In the genomic region with DNA sequence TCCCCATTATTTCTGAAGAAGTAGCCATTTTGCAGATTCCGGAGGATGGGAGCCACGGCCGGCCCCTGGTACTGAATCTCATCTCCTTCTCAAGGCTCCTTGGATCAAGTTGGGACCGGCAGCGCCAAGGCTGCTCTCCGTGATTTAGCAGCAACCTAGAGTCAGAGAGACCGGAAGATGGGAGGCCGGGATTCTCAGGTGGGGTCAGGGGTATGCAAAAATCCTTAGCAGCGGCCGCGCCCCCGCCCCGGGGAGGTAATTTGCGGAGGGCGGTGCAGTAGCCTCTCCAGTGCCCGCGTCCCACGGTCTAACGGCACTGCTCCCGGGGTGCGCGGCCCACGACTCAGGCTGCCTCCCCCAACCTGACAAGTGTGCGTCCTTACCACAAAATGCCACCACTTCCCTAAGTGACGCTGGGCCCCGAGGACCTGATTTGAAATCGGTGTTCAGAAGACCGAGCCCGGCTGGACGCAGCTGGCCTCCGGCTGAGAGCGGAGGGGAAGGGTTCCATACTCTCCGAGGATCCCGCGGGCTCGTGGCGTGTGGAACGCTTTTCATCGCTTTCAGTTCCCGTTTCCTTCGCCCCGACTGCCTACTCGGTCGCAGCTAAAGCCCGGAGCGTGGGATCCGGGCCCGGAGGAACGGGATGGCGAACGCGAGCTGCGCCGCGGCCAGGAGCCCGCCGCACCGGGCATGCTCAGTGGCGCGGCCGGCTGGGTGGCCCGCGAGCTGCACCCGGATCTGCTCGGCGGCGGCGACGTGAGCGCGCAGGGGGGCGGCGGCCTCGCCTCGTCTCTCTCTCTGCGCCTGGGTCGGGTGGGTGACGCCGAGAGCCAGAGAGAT, we compare ENCODE assay signal across 8 cellular contexts. TPM values are rescaled to one million over a fixed set of nuclear protein-coding genes. Genes with fewer than 3 reads are reported as not detected.
DNase-seq lines count a peak whose midpoint lies in the region; ATAC-seq and TF ChIP-seq lines count a peak whose summit lies in the region.

A gene with protein sequence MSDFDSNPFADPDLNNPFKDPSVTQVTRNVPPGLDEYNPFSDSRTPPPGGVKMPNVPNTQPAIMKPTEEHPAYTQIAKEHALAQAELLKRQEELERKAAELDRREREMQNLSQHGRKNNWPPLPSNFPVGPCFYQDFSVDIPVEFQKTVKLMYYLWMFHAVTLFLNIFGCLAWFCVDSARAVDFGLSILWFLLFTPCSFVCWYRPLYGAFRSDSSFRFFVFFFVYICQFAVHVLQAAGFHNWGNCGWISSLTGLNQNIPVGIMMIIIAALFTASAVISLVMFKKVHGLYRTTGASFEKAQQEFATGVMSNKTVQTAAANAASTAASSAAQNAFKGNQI (plus strand): TSS at position 787 of the 843 bp plus-strand sequence. CDS start 55 bp downstream, at position 842.

- no peaks in the 10 kb centered on the region for H3K27me3 ChIP-seq in right cardiac atrium (ENCODE audit: control insufficient read depth, insufficient read depth)
- H3K27me3 ChIP-seq in vagina = no peaks in the 10 kb centered on the region

- H3K36me3 Mint-ChIP-seq in T-helper 17 cell (ENCODE audit: low read depth) = no peaks in the 10 kb centered on the region

- H3K4me3 ChIP-seq in right cardiac atrium (ENCODE audit: low read length) (peak within 1 kb of the TSS; percentile 56), vagina (peak within 1 kb of the TSS; percentile 91 to 100)

- peak; percentile 69 for DNase-seq in NCI-H1694 treated with DMSO at 0.1 percent for 48 hours (lab: John Stamatoyannopoulos, UW)
- peak; percentile 88 to 94 (median 89) for DNase-seq in T-helper 17 cell
- DNase-seq in right cardiac atrium = peak; percentile 92 to 97 (median 97)
- peak; percentile 94 for DNase-seq in putamen (ENCODE audit: low spot score)
- peak in 1 of 2 donors; percentile 91 for DNase-seq in vagina (ENCODE audit: extremely low spot score in 2 of 2)

- peak within 1 kb of the TSS; percentile 91 for H3K27ac Mint-ChIP-seq in T-helper 17 cell

- TF ChIP-seq CTCF in vagina (IDR thresholded peaks at IDR 0.05) = peak in 2 of 3 experiments; percentile 10 to 38

- WGBS in right cardiac atrium = under 1% methylated on average over 79 of the region's 79 CpGs

- H3K9me3 ChIP-seq in T-helper 17 cell (ENCODE audit: control insufficient read depth, low read length, poor library complexity, severe bottlenecking) (no peaks in the 10 kb centered on the region), right cardiac atrium (ENCODE audit: control insufficient read depth, low read length) (no peaks in the 10 kb centered on the region), vagina (no peaks in the 10 kb centered on the region)

- ATAC-seq in HG02884 (IDR thresholded peaks at IDR 0.05; ENCODE audit: unreplicated experiment) = peak; percentile 77
- ATAC-seq in T-helper 17 cell = peak; percentile 86
- ATAC-seq in right cardiac atrium = peak; percentile 98 to 99

- H3K4me1 Mint-ChIP-seq in T-helper 17 cell = peaks cover 37% of the 10 kb centered on the region

- H3K4me3 Mint-ChIP-seq in T-helper 17 cell = peak within 1 kb of the TSS; percentile 95

- no peaks in the 10 kb centered on the region for H3K36me3 ChIP-seq in vagina

- H3K4me1 ChIP-seq in right cardiac atrium (ENCODE audit: control insufficient read depth, insufficient read depth, low read length) (no peaks in the 10 kb centered on the region), vagina (peaks cover 19% of the 10 kb centered on the region)

- TF ChIP-seq POLR2A in GM15510 (IDR thresholded peaks at IDR 0.05; ENCODE audit: borderline replicate concordance, extremely low read depth, insufficient read length) (peak; percentile 71), vagina (IDR thresholded peaks at IDR 0.05) (peak in 1 of 2 donors; percentile 80)

- H3K27ac ChIP-seq in angular gyrus (ENCODE audit: low read depth, low read length) = peak within 1 kb of the TSS; percentile 77
- H3K27ac ChIP-seq in right cardiac atrium (ENCODE audit: low read length) = peak within 1 kb of the TSS; percentile 85
- peak within 1 kb of the TSS; percentile 96 for H3K27ac ChIP-seq in vagina

- no peaks in the 10 kb centered on the region for H3K27me3 Mint-ChIP-seq in T-helper 17 cell

- intact Hi-C loops in right cardiac atrium (cut with DNase I) = loop anchor here (5.0 kb wide), 2 partner anchors 63 to 68 kb away; partner anchors contain the start of gene AP3B1 (in 1 of the 4)
- intact Hi-C loops in vagina (cut with DNase I) = loop anchor here (5.0 to 10.0 kb wide), 2 partner anchors 63 to 305 kb away; no protein-coding TSS in a partner anchor

RNA-seq across cellular contexts. Expression of the gene that starts here (rescaled TPM):
- total RNA-seq in T-helper 17 cell (10 to 100 TPM; 24.7 to 25.4 TPM), right cardiac atrium (10 to 100 TPM; 37.9 to 44.1 (median 40.4) TPM), vagina (21.9 TPM)
- 14.6 TPM for polyA plus RNA-seq in right cardiac atrium
